Comparison of ENCODE assay signal across 8 cellular contexts in the genomic region with DNA sequence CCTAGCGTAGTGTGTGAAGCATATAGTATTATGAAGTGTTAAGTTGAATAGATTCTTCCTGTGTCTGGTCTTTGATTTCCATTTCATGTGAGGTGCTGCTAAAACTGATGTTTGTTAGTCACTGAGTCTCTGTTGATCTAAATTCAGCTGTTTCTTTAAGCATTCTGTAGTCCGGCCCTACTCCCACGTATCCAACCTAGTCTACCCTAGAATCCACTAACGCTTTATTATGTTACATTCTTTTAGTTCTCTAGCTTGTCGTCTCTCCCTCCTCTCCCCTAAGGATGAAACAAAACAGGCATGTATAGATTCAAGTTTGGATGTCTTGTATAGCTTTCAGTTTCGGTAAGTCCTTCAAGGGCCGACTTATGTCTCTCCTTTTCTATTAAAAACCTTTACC. TPM values are rescaled to one million over a fixed set of nuclear protein-coding genes. Genes with fewer than 3 reads are reported as not detected.
DNase-seq lines count a peak whose midpoint lies in the region; ATAC-seq and TF ChIP-seq lines count a peak whose summit lies in the region.
"Had no signal": no experiment of that assay in that cellular context is flagged by ENCODE, and none has a peak within 500 bp of the region (broad histone marks: within the 10 kb centered on the region; RNA-seq: fewer than 3 reads in every experiment).

No MANE protein-coding gene starts in this region.

- H3K4me1 ChIP-seq in spleen = peaks cover 6 to 63% (median 35%) of the 10 kb centered on the region in 6 donors

- H3K9me3 ChIP-seq in spleen = no peaks in the 10 kb centered on the region
- H3K9me3 ChIP-seq: SJCRH30 had no signal

- no peak for ATAC-seq in GM18873 (IDR thresholded peaks at IDR 0.05; ENCODE audit: low FRiP score, unreplicated experiment)

- H3K27me3 Mint-ChIP-seq in T-helper 1 cell treated with Interleukin-12 subunit alpha and Interleukin-12 subunit beta and Interleukin-4 antibody, amounts not matched to agents 30 μg/mL and 1 μg/mL, for 36 hours (ENCODE audit: low read depth) = no peaks in the 10 kb centered on the region
- peaks cover 4% of the 10 kb centered on the region for H3K27me3 Mint-ChIP-seq in glutamatergic neuron (ENCODE audit: unreplicated experiment)

- peaks cover 61% of the 10 kb centered on the region for H3K36me3 Mint-ChIP-seq in T-helper 1 cell treated with Interleukin-12 subunit alpha and Interleukin-12 subunit beta and Interleukin-4 antibody, amounts not matched to agents 30 μg/mL and 1 μg/mL, for 36 hours (ENCODE audit: low read depth)
- no peaks in the 10 kb centered on the region for H3K36me3 Mint-ChIP-seq in glutamatergic neuron (ENCODE audit: unreplicated experiment)

- TF ChIP-seq CTCF in fibroblast of the aortic adventitia (IDR thresholded peaks at IDR 0.05; ENCODE audit: insufficient read depth, low read length) (no peak), spleen (IDR thresholded peaks at IDR 0.05 in 8 of 11, conservative IDR thresholded peaks at IDR 0.05 in 3 of 11) (no peak), glutamatergic neuron (IDR thresholded peaks at IDR 0.05; ENCODE audit: partially characterized antibody, unreplicated experiment) (no peak)

- WGBS in spleen, 5 donors = 50 to 66% (median 56%) methylated on average over 7 of the region's 7 CpGs

- peaks cover 0 to 48% (median 16%) of the 10 kb centered on the region in 6 donors for H3K36me3 ChIP-seq in spleen

- H3K4me3 ChIP-seq in fibroblast of the aortic adventitia (ENCODE audit: low read depth, low read length) (peak overlapping the region; percentile 82), spleen (peak overlapping the region in 5 of 8 donors; percentile 5 to 95 (median 9))
- H3K4me3 ChIP-seq: SJCRH30 had no signal

- H3K4me3 Mint-ChIP-seq in T-helper 1 cell treated with Interleukin-12 subunit alpha and Interleukin-12 subunit beta and Interleukin-4 antibody, amounts not matched to agents 30 μg/mL and 1 μg/mL, for 36 hours = peak overlapping the region; percentile 62
- H3K4me3 Mint-ChIP-seq in glutamatergic neuron (ENCODE audit: unreplicated experiment) = no peak overlapping the region

- peaks cover 38% of the 10 kb centered on the region for H3K4me1 Mint-ChIP-seq in T-helper 1 cell treated with Interleukin-12 subunit alpha and Interleukin-12 subunit beta and Interleukin-4 antibody, amounts not matched to agents 30 μg/mL and 1 μg/mL, for 36 hours (ENCODE audit: low read depth)
- H3K4me1 Mint-ChIP-seq in glutamatergic neuron (ENCODE audit: low read depth, unreplicated experiment) = no peaks in the 10 kb centered on the region

- H3K27ac ChIP-seq in spleen = peak overlapping the region in 7 of 8 donors; percentile 42 to 97 (median 88)
- H3K27ac ChIP-seq: SJCRH30 had no signal

- no peaks in the 10 kb centered on the region for H3K27me3 ChIP-seq in spleen (replicated peaks in 1 of 7)
- H3K27me3 ChIP-seq: SJCRH30 had no signal

- intact Hi-C loops in spleen (cut with DNase I; ENCODE audit: low total_unique reads) = no loop called here

- no peak for TF ChIP-seq POLR2A in spleen (IDR thresholded peaks at IDR 0.05)

- no peaks in the 10 kb centered on the region for H3K9me3 Mint-ChIP-seq in T-helper 1 cell treated with Interleukin-12 subunit alpha and Interleukin-12 subunit beta and Interleukin-4 antibody, amounts not matched to agents 30 μg/mL and 1 μg/mL, for 36 hours
- H3K9me3 Mint-ChIP-seq in glutamatergic neuron (ENCODE audit: unreplicated experiment) = no peaks in the 10 kb centered on the region

- peak overlapping the region; percentile 82 for H3K27ac Mint-ChIP-seq in T-helper 1 cell treated with Interleukin-12 subunit alpha and Interleukin-12 subunit beta and Interleukin-4 antibody, amounts not matched to agents 30 μg/mL and 1 μg/mL, for 36 hours
- no peak overlapping the region for H3K27ac Mint-ChIP-seq in glutamatergic neuron (ENCODE audit: unreplicated experiment)

- DNase-seq in HCEC 1CT = peak; percentile 44
- DNase-seq in fibroblast of the aortic adventitia (ENCODE audit: low read depth) = peak; percentile 68
- no peak for DNase-seq in spleen
- no peak for DNase-seq in SW480 (ENCODE audit: low spot score)
- no peak for DNase-seq in glutamatergic neuron
- DNase-seq: SJCRH30 had no signal

RNA-seq across cellular contexts. Expression of gene WEE1, which starts 4.1 kb away (rescaled TPM):
- 26.3 and 51.1 TPM in 2 replicates for total RNA-seq in fibroblast of the aortic adventitia (ENCODE audit: low replicate concordance)
- total RNA-seq in spleen = 10 to 100 TPM; 12.8 to 30.6 (median 16.9) TPM
- polyA plus RNA-seq in spleen = 10 to 100 TPM in 2 of 3 donors, 1 to 10 TPM in 1; 6.3 to 11.7 (median 11.1) TPM
- 10.2 TPM for total RNA-seq in glutamatergic neuron (ENCODE audit: unreplicated experiment)

Comparison
In these comparisons a context has a peak if more than half of its experiments do, and no peak if none do; other contexts are left out.
1. DNase-seq: peak in HCEC 1CT (single experiment) and fibroblast of the aortic adventitia (single experiment); none in spleen (single experiment), SW480 (single experiment) and glutamatergic neuron (single experiment).